Comparison of ENCODE assay signal across 1 cellular context in genomic region chr19:6527893-6528543, GRCh38.
A peak's percentile ranks its signal among the peaks of the same experiment; 100 is the strongest.
TF ChIP-seq lines count a peak whose summit lies in the region.

No MANE protein-coding gene starts in this region.

TF ChIP-seq in HepG2, 621 proteins besides CTCF, POLR2A, EP300 and RAD21:
- no peak for TF ChIP-seq FLYWCH1 (CRISPR knock-in tag; IDR thresholded peaks at IDR 0.05)
- no peak for TF ChIP-seq SALL1 (CRISPR knock-in tag; IDR thresholded peaks at IDR 0.05)
- TF ChIP-seq ZNF234 (CRISPR knock-in tag; conservative IDR thresholded peaks at IDR 0.05), result no peak
- TF ChIP-seq ZNF335 (CRISPR knock-in tag; IDR thresholded peaks at IDR 0.05), result 0 out of 2 replicates have a peak, but pooled peaks have one; percentile 16
- TF ChIP-seq ZNF230 (CRISPR knock-in tag; IDR thresholded peaks at IDR 0.05), result no peak
- 0 out of 2 replicates have a peak, but pooled peaks have one; percentile 7 for TF ChIP-seq KAT8 (CRISPR knock-in tag; IDR thresholded peaks at IDR 0.05)
TF ChIP-seq in HepG2: peak in this region for 2.
